Comparison of ENCODE assay signal across 9 cellular contexts in the genomic region with DNA sequence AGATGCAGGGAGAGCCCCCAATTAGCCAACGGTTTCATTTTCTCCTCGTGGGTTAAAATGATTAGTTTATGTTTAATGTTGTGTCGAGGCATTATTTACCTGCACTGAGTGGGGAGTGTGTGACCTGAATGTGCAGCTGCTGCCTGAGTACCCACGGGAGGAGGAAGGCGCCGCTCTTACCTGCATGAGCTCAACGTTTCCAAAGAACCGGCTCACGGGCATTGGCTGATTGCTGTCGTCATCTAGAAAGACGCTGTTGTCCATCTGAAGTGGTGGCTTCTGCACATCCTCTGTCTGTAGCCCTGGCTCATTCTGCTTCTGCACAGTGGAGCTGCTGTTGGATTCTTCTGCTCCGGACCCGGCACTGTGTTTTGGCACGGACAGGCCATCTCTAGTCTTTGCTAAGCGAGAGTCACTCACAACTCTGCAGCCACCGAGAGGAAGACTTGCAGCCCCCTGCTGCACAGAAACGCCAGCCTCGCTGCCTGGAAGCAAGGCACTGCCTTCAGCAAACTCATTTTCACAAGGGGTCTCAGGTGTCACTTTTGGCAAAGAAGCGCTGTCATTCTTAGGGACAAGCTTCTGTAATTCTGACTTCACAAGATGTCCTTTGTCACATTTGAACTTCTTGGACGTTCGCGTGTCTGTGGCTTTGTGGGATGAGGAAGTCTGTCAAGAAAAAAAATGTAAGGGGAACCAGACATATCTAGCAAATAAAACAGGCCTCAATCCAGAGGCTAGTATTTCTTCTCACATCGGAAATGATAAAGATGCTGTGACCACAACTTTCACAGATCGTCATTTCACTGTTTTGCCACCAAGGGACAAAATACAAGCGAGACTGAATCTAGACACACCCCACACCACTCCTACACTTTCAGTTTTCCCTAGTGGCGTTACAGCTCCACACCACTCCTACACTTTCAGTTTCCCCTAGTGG. TPM values are rescaled to one million over a fixed set of nuclear protein-coding genes. Genes with fewer than 3 reads are reported as not detected.
DNase-seq lines count a peak whose midpoint lies in the region; ATAC-seq and TF ChIP-seq lines count a peak whose summit lies in the region.
"Had no signal": no experiment of that assay in that cellular context is flagged by ENCODE, and none has a peak within 500 bp of the region (broad histone marks: within the 10 kb centered on the region; RNA-seq: fewer than 3 reads in every experiment).

No MANE protein-coding gene starts in this region.

- ATAC-seq in Right ventricle myocardium inferior (peak; percentile 15), left ventricle myocardium superior (no peak)

- TF ChIP-seq EP300 in stomach (IDR thresholded peaks at IDR 0.05) (no peak), transverse colon (IDR thresholded peaks at IDR 0.05; ENCODE audit: low read depth) (no peak)

- TF ChIP-seq POLR2A in stomach (IDR thresholded peaks at IDR 0.05) (no peak), transverse colon (IDR thresholded peaks at IDR 0.05) (no peak)

- H3K27ac ChIP-seq in dorsolateral prefrontal cortex = peak overlapping the region in 30 of 59 donors; percentile 2 to 69 (median 39)
- peak overlapping the region in 3 of 5 donors; percentile 11 to 49 (median 13) for H3K27ac ChIP-seq in stomach
- H3K27ac ChIP-seq in transverse colon = peak overlapping the region in 1 of 4 donors; percentile 39

- H3K27me3 ChIP-seq in dorsolateral prefrontal cortex (no peaks in the 10 kb centered on the region), stomach (no peaks in the 10 kb centered on the region), transverse colon (no peaks in the 10 kb centered on the region)
- H3K27me3 ChIP-seq: esophagus muscularis mucosa had no signal

- WGBS in stomach, 5 donors = 72 to 80% (median 76%) methylated on average over 26 of the region's 26 CpGs
- WGBS in transverse colon (ENCODE audit: low coverage in 1 of 2), 2 donors = 75 to 93% methylated on average over 3 to 26 of the region's 26 CpGs

- peak; percentile 54 for DNase-seq in Right ventricle myocardium inferior (ENCODE audit: missing footprints)
- DNase-seq in left ventricle myocardium superior = no peak
- peak; percentile 36 for DNase-seq in NOMO-1 treated with dmso at 0.1 percent for 144 hours (lab: John Stamatoyannopoulos, UW; ENCODE audit: unreplicated experiment)
- peak in 1 of 10 donors; percentile 31 for DNase-seq in dorsolateral prefrontal cortex
- DNase-seq in stomach = no peak
- DNase-seq in SHP77 treated with DMSO at 0.1 percent for 48 hours (lab: John Stamatoyannopoulos, UW) = no peak
- DNase-seq in NCI-H2171 (lab: John Stamatoyannopoulos, UW) = no peak
- no peak for DNase-seq in transverse colon

- H3K9me3 ChIP-seq in stomach = no peaks in the 10 kb centered on the region
- no peaks in the 10 kb centered on the region for H3K9me3 ChIP-seq in transverse colon
- H3K9me3 ChIP-seq: esophagus muscularis mucosa had no signal

- no peak overlapping the region for H3K4me3 ChIP-seq in dorsolateral prefrontal cortex
- no peak overlapping the region for H3K4me3 ChIP-seq in stomach
- H3K4me3 ChIP-seq in transverse colon = no peak overlapping the region
- H3K4me3 ChIP-seq: esophagus muscularis mucosa had no signal

- TF ChIP-seq CTCF in dorsolateral prefrontal cortex (IDR thresholded peaks at IDR 0.05 in 54 of 56, conservative IDR thresholded peaks at IDR 0.05 in 2 of 56; ENCODE audit: low read depth in 1 of 56, partially characterized antibody in 56 of 56) (peak in 3 of 56 donors; percentile 9 to 23 (median 11)), stomach (IDR thresholded peaks at IDR 0.05) (no peak), transverse colon (IDR thresholded peaks at IDR 0.05) (peak in 1 of 5 experiments; percentile 17)

- in situ Hi-C loops in transverse colon (cut with MboI; ENCODE audit: low pct_ligation_motif_present in 1 of 4, low pct_unique_long_range_greater_than_20kb in 1 of 4, low sequenced_read_pairs in 3 of 4) = no loop called here

- intact Hi-C loops in Right ventricle myocardium inferior (cut with DNase I) = no loop called here
- intact Hi-C loops in left ventricle myocardium superior (cut with micrococcal nuclease) = no loop called here
- intact Hi-C loops in dorsolateral prefrontal cortex (cut with DNase I) = no loop called here
- intact Hi-C loops in stomach (cut with DNase I; ENCODE audit: low total_unique reads) = no loop called here
- intact Hi-C loops in transverse colon (cut with DNase I; ENCODE audit: low total_unique reads) = no loop called here

- H3K4me1 ChIP-seq in stomach = peaks cover 0 to 23% (median 14%) of the 10 kb centered on the region in 4 donors
- H3K4me1 ChIP-seq in transverse colon = peaks cover 0 to 16% (median 0%) of the 10 kb centered on the region in 4 donors

- H3K36me3 ChIP-seq in stomach (peaks cover 34 to 77% (median 74%) of the 10 kb centered on the region in 4 donors), transverse colon (peaks cover 0 to 35% (median 12%) of the 10 kb centered on the region in 4 donors)

RNA-seq across cellular contexts. Expression of gene C1orf174, which starts 9.4 kb away (rescaled TPM):
- total RNA-seq in Right ventricle myocardium inferior (14.1 TPM), left ventricle myocardium superior (14.4 TPM), dorsolateral prefrontal cortex (10 to 100 TPM in 118 of 120 experiments, 1 to 10 TPM in 2; 8.6 to 24.2 (median 15.2) TPM), stomach (100 to 1,000 TPM in 1 of 5 donors, 10 to 100 TPM in 4; 17.3 to 124 (median 28.7) TPM), transverse colon (10 to 100 TPM; 23.5 to 45.4 (median 36.6) TPM)
- 10 to 100 TPM; 13.1 to 18.6 (median 13.5) TPM for polyA plus RNA-seq in stomach

RNA-seq across cellular contexts. Expression of gene DFFB, which starts 33.4 kb away (rescaled TPM):
- total RNA-seq in Right ventricle myocardium inferior (3.3 TPM), left ventricle myocardium superior (3.7 TPM), dorsolateral prefrontal cortex (10 to 100 TPM in 117 of 120 experiments, 1 to 10 TPM in 3; 6.3 to 27.1 (median 16.6) TPM), stomach (1 to 10 TPM; 1.2 to 9.3 (median 5.0) TPM), transverse colon (10 to 100 TPM in 2 of 4 donors, 1 to 10 TPM in 1, not detected in 1; 7.4 to 18.3 (median 15.7) TPM)
- polyA plus RNA-seq in stomach = 1 to 10 TPM; 3.7 to 5.2 (median 4.6) TPM

RNA-seq across cellular contexts. Expression of gene CEP104, which starts 33.6 kb away (rescaled TPM):
- total RNA-seq in Right ventricle myocardium inferior (34.1 TPM), left ventricle myocardium superior (35.2 TPM), dorsolateral prefrontal cortex (10 to 100 TPM; 37.8 to 83.4 (median 59.1) TPM), stomach (100 to 1,000 TPM in 1 of 5 donors, 10 to 100 TPM in 4; 26.6 to 128 (median 35.5) TPM), transverse colon (10 to 100 TPM; 34.4 to 57.7 (median 43.5) TPM)
- polyA plus RNA-seq in stomach = 10 to 100 TPM in 1 of 3 donors, 1 to 10 TPM in 2; 7.0 to 11.7 (median 9.6) TPM

Comparison
In these comparisons a context has a peak if more than half of its experiments do, and no peak if none do; other contexts are left out.
1. DNase-seq: peak in Right ventricle myocardium inferior (single experiment) and NOMO-1 treated with dmso at 0.1 percent for 144 hours (single experiment); none in left ventricle myocardium superior (single experiment), stomach (single experiment), SHP77 treated with DMSO at 0.1 percent for 48 hours (single experiment), NCI-H2171 (single experiment) and transverse colon (single experiment).